10 cellular contexts compared by ENCODE assay signal in genomic region chr7:149669121-149669818, GRCh38.
A peak's percentile ranks its signal among the peaks of the same experiment; 100 is the strongest.
DNase-seq lines count a peak whose midpoint lies in the region; ATAC-seq and TF ChIP-seq lines count a peak whose summit lies in the region.
"Had no signal": no experiment of that assay in that cellular context is flagged by ENCODE, and none has a peak within 500 bp of the region (broad histone marks: within the 10 kb centered on the region; RNA-seq: fewer than 3 reads in every experiment).

No MANE protein-coding gene starts in this region.

- DNase-seq in NCI-H82 (lab: John Stamatoyannopoulos, UW) (peak; percentile 10), NCI-H82 treated with DMSO at 0.1 percent for 48 hours (lab: John Stamatoyannopoulos, UW; ENCODE audit: unreplicated experiment) (no peak), KBM-7 (peak; percentile 49), body of pancreas (no peak), neural crest cell (ENCODE audit: low read depth, low spot score) (no peak), ecto neural progenitor cell (ENCODE audit: low spot score) (no peak), suprapubic skin (ENCODE audit: low spot score in 2 of 2) (no peak)
- DNase-seq: activated CD4-positive, alpha-beta T cell treated with anti-CD3 and anti-CD28 coated beads for 1 hour had no signal

- no peaks in the 10 kb centered on the region for H3K9me3 Mint-ChIP-seq in neural crest cell

- intact Hi-C loops in body of pancreas (cut with DNase I): loop anchor here (10.0 kb wide), 1 partner anchor 76 kb away; no protein-coding TSS in a partner anchor

- H3K27ac Mint-ChIP-seq in neural crest cell (ENCODE audit: unreplicated experiment): no peak overlapping the region

- H3K36me3 ChIP-seq in body of pancreas (replicated peaks in 1 of 2; ENCODE audit: insufficient read depth in 1 of 2, low read depth in 2 of 2) (no peaks in the 10 kb centered on the region), suprapubic skin (no peaks in the 10 kb centered on the region)
- H3K36me3 ChIP-seq: BLaER1 had no signal

- H3K27me3 ChIP-seq in body of pancreas (no peaks in the 10 kb centered on the region), suprapubic skin (peaks cover 5% of the 10 kb centered on the region)
- H3K27me3 ChIP-seq: BLaER1 had no signal

- TF ChIP-seq POLR2A in body of pancreas (IDR thresholded peaks at IDR 0.05) (no peak), suprapubic skin (IDR thresholded peaks at IDR 0.05) (no peak)

- H3K4me3 Mint-ChIP-seq in neural crest cell: no peak overlapping the region

- no peaks in the 10 kb centered on the region for H3K4me1 Mint-ChIP-seq in neural crest cell

- H3K4me3 ChIP-seq in body of pancreas (no peak overlapping the region), suprapubic skin (no peak overlapping the region)
- H3K4me3 ChIP-seq: BLaER1 had no signal

- TF ChIP-seq CTCF in body of pancreas (IDR thresholded peaks at IDR 0.05) (peak in 6 of 7 experiments; percentile 14 to 56 (median 40)), neural crest cell (conservative IDR thresholded peaks at IDR 0.05) (peak; percentile 52), suprapubic skin (IDR thresholded peaks at IDR 0.05) (no peak)

- in situ Hi-C loops in KBM-7 (cut with MboI; ENCODE audit: low pct_unique_long_range_greater_than_20kb, low sequenced_read_pairs): no loop called here

- TF ChIP-seq EP300 in suprapubic skin (IDR thresholded peaks at IDR 0.05): no peak

- no peaks in the 10 kb centered on the region for H3K4me1 ChIP-seq in body of pancreas
- no peaks in the 10 kb centered on the region for H3K4me1 ChIP-seq in suprapubic skin
- H3K4me1 ChIP-seq: BLaER1 had no signal

- H3K27ac ChIP-seq in body of pancreas (no peak overlapping the region), suprapubic skin (no peak overlapping the region)
- H3K27ac ChIP-seq: BLaER1 had no signal

- no peaks in the 10 kb centered on the region for H3K36me3 Mint-ChIP-seq in neural crest cell (ENCODE audit: low read depth)

- H3K9me3 ChIP-seq in body of pancreas: no peaks in the 10 kb centered on the region
- H3K9me3 ChIP-seq in suprapubic skin: no peaks in the 10 kb centered on the region
- H3K9me3 ChIP-seq: BLaER1 had no signal

- peaks cover 53% of the 10 kb centered on the region for H3K27me3 Mint-ChIP-seq in neural crest cell (ENCODE audit: low read depth)

- whole genome bisulfite sequencing in body of pancreas, 2 donors: 21 to 24% methylated on average over 7 of the region's 7 CpGs
- 36% methylated on average over 7 of the region's 7 CpGs for WGBS in suprapubic skin

- ATAC-seq in body of pancreas (no peak), HG02623 (IDR thresholded peaks at IDR 0.05; ENCODE audit: unreplicated experiment) (no peak)

Comparison
In these comparisons a context has a peak if more than half of its experiments do, and no peak if none do; other contexts are left out.
1. DNase-seq: peak in NCI-H82 (single experiment) and KBM-7 (single experiment); none in NCI-H82 treated with DMSO at 0.1 percent for 48 hours (single experiment), body of pancreas (0 of 4), neural crest cell (single experiment), ecto neural progenitor cell (single experiment) and suprapubic skin (0 of 2).
2. CTCF ChIP-seq: peak in body of pancreas (6 of 7) and neural crest cell (single experiment); none in suprapubic skin (0 of 2).